20 cellular contexts compared by ENCODE assay signal in genomic region chr21:37443683-37444082, GRCh38.
"Had no signal": no experiment of that assay in that cellular context is flagged by ENCODE, and none has a peak within 500 bp of the region (broad histone marks: within the 10 kb centered on the region; RNA-seq: fewer than 3 reads in every experiment).

No MANE protein-coding gene starts in this region.

- H3K27me3 Mint-ChIP-seq: activated CD4-positive, alpha-beta memory T cell treated with anti-CD3 and anti-CD28 coated beads for 36 hours; naive B cell; stimulated activated naive CD8-positive, alpha-beta T cell treated with anti-CD3 and anti-CD28 coated beads, Interleukin-15, amount 100 ng/mL, for 72 hours had no signal

- H3K27ac ChIP-seq: brain microvascular endothelial cell, esophagus squamous epithelium, psoas muscle, thoracic aorta had no signal

- H3K9me3 Mint-ChIP-seq: activated CD4-positive, alpha-beta memory T cell treated with anti-CD3 and anti-CD28 coated beads for 36 hours; activated T-helper 2 cell treated with anti-CD3 and anti-CD28 coated beads, Interferon-gamma antibody, Interleukin-2, Interleukin-4, amounts not matched to agents 10 μg/mL and 5 μg/mL and 100 μg/mL, durations not matched to agents 14 hours and 24 hours and 36 hours; naive B cell; stimulated activated naive CD8-positive, alpha-beta T cell treated with anti-CD3 and anti-CD28 coated beads, Interleukin-15, amount 100 ng/mL, for 72 hours; T-helper 1 cell treated with Interleukin-12 subunit alpha and Interleukin-12 subunit beta and Interleukin-4 antibody, amounts not matched to agents 30 μg/mL and 1 μg/mL, for 36 hours had no signal

- H3K27me3 ChIP-seq: brain microvascular endothelial cell, esophagus squamous epithelium had no signal

- H3K36me3 ChIP-seq: brain microvascular endothelial cell, thoracic aorta had no signal

- FAIRE-seq: urothelium cell line had no signal

- H3K4me3 ChIP-seq: esophagus squamous epithelium, lung, psoas muscle, thoracic aorta had no signal

- H3K4me3 Mint-ChIP-seq: activated CD4-positive, alpha-beta memory T cell treated with anti-CD3 and anti-CD28 coated beads for 36 hours; stimulated activated naive CD8-positive, alpha-beta T cell treated with anti-CD3 and anti-CD28 coated beads, Interleukin-15, amount 100 ng/mL, for 72 hours; T-helper 1 cell treated with Interleukin-12 subunit alpha and Interleukin-12 subunit beta and Interleukin-4 antibody, amounts not matched to agents 30 μg/mL and 1 μg/mL, for 36 hours had no signal

- DNase-seq: activated CD4-positive, alpha-beta memory T cell treated with anti-CD3 and anti-CD28 coated beads for 36 hours; activated CD4-positive, CD25-positive, alpha-beta regulatory T cell treated with anti-CD3 and anti-CD28 coated beads, Interleukin-2, amount 50 U/mL, for 72 hours; activated CD8-positive, alpha-beta memory T cell treated with anti-CD3 and anti-CD28 coated beads, Interleukin-2, amount 50 U/mL, for 4 hours; activated naive CD4-positive, alpha-beta T cell treated with anti-CD3 and anti-CD28 coated beads, Interleukin-2, amount 50 U/mL, for 16 hours; amygdala; brain microvascular endothelial cell; esophagus squamous epithelium; foreskin fibroblast; left colon; naive B cell; psoas muscle; stimulated activated CD4-positive, alpha-beta T cell treated with anti-CD3 and anti-CD28 coated beads, Interleukin-2, amount 100 ng/mL, for 48 hours; stimulated activated naive CD8-positive, alpha-beta T cell treated with anti-CD3 and anti-CD28 coated beads, Interleukin-15, amount 100 ng/mL, for 72 hours had no signal

- ATAC-seq: left colon; sciatic nerve; SK-N-SH treated with all-trans-retinoic acid at 6 μM for 48 hours; stimulated activated naive CD8-positive, alpha-beta T cell treated with anti-CD3 and anti-CD28 coated beads, Interleukin-15, amount 100 ng/mL, for 72 hours had no signal

- H3K9me3 ChIP-seq: esophagus squamous epithelium, psoas muscle, thoracic aorta had no signal

- H3K27ac Mint-ChIP-seq: activated CD4-positive, alpha-beta memory T cell treated with anti-CD3 and anti-CD28 coated beads for 36 hours; activated T-helper 2 cell treated with anti-CD3 and anti-CD28 coated beads, Interferon-gamma antibody, Interleukin-2, Interleukin-4, amounts not matched to agents 10 μg/mL and 5 μg/mL and 100 μg/mL, durations not matched to agents 14 hours and 24 hours and 36 hours; stimulated activated naive CD8-positive, alpha-beta T cell treated with anti-CD3 and anti-CD28 coated beads, Interleukin-15, amount 100 ng/mL, for 72 hours; T-helper 1 cell treated with Interleukin-12 subunit alpha and Interleukin-12 subunit beta and Interleukin-4 antibody, amounts not matched to agents 30 μg/mL and 1 μg/mL, for 36 hours had no signal
